Comparison of ENCODE assay signal across 13 cellular contexts in the genomic region with DNA sequence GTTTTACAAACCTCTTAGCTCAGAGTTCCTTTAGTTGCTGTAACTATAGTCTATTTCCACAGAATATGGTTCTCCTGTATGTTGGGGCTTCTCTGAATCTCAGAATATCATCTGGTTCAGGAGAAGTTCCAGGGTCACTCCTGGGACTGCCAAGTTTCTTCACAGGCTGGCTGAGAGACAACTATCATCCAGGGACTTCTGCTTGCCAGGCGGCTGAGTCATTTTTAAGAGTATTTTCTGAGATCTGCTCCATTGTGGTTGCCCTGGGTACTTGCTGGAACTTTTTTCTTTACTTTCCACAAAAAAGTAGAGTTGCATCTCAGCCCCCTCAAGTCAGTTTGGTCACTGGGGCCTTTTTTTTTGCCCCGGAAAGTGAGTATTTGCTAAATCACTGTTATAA.
"Had no signal": no experiment of that assay in that cellular context is flagged by ENCODE, and none has a peak within 500 bp of the region (broad histone marks: within the 10 kb centered on the region; RNA-seq: fewer than 3 reads in every experiment).

No MANE protein-coding gene starts in this region.

- H3K27me3 ChIP-seq: adrenal gland, stomach, thyroid gland, uterus had no signal

- H3K9me3 ChIP-seq: adrenal gland, stomach, thyroid gland, uterus had no signal

- H3K4me1 ChIP-seq: adrenal gland, stomach, thyroid gland, uterus had no signal

- H3K36me3 ChIP-seq: adrenal gland, stomach, thyroid gland, uterus had no signal

- H3K27ac ChIP-seq: adrenal gland, stomach, thyroid gland, uterus had no signal

- DNase-seq: activated CD4-positive, alpha-beta T cell treated with anti-CD3 and anti-CD28 coated beads, Interleukin-2, amount 50 U/mL, for 1 hour; activated CD4-positive, CD25-positive, alpha-beta regulatory T cell; activated naive CD4-positive, alpha-beta T cell treated with anti-CD3 and anti-CD28 coated beads, Interleukin-2, amount 10 ng/mL, durations not matched to agents 7 days and 5 days; cortex of kidney; effector CD8-positive, alpha-beta T cell; mammary epithelial cell; occipital lobe; stimulated activated CD4-positive, alpha-beta T cell treated with anti-CD3 and anti-CD28 coated beads, Interleukin-4, amount 100 ng/mL, for 24 hours; stomach; T-helper 2 cell; thyroid gland; uterus had no signal

- H3K4me3 ChIP-seq: adrenal gland, stomach, thyroid gland, uterus had no signal
